ENCODE assay signal across 9 cellular contexts in genomic region chr1:2256430-2257244, GRCh38. TPM values are rescaled to one million over a fixed set of nuclear protein-coding genes. Genes with fewer than 3 reads are reported as not detected.
A peak's percentile ranks its signal among the peaks of the same experiment; 100 is the strongest.
DNase-seq lines count a peak whose midpoint lies in the region; ATAC-seq and TF ChIP-seq lines count a peak whose summit lies in the region.
"Had no signal": no experiment of that assay in that cellular context is flagged by ENCODE, and none has a peak within 500 bp of the region (broad histone marks: within the 10 kb centered on the region; RNA-seq: fewer than 3 reads in every experiment).

No MANE protein-coding gene starts in this region.

- peak overlapping the region in 1 of 3 donors; percentile 34 for H3K27ac Mint-ChIP-seq in CD4-positive, CD25-positive, alpha-beta regulatory T cell
- H3K27ac Mint-ChIP-seq in endodermal cell (peak overlapping the region; percentile 8), neural crest cell (ENCODE audit: unreplicated experiment) (peak overlapping the region; percentile 93)

- no peaks in the 10 kb centered on the region for H3K27me3 Mint-ChIP-seq in CD4-positive, CD25-positive, alpha-beta regulatory T cell
- no peaks in the 10 kb centered on the region for H3K27me3 Mint-ChIP-seq in endodermal cell (ENCODE audit: insufficient read depth)
- no peaks in the 10 kb centered on the region for H3K27me3 Mint-ChIP-seq in neural crest cell (ENCODE audit: low read depth)

- peaks cover 0 to 3% (median 0%) of the 10 kb centered on the region in 7 donors for H3K9me3 Mint-ChIP-seq in CD4-positive, CD25-positive, alpha-beta regulatory T cell
- H3K9me3 Mint-ChIP-seq in endodermal cell (peaks cover 3% of the 10 kb centered on the region), neural crest cell (no peaks in the 10 kb centered on the region)

- H3K9me2 ChIP-seq in PC-3 (replicated peaks; ENCODE audit: low read length) = no peaks in the 10 kb centered on the region

- no peak overlapping the region for H2AFZ ChIP-seq in PC-3 (ENCODE audit: low read length)

- H3K9ac ChIP-seq in PC-3 (ENCODE audit: low read length) (no peak overlapping the region), endodermal cell (ENCODE audit: extremely low read depth, low read length, poor library complexity, severe bottlenecking) (no peak overlapping the region)

- peaks cover 71% of the 10 kb centered on the region for H4K20me1 ChIP-seq in PC-3 (ENCODE audit: low read length)

- peak overlapping the region in 3 of 4 donors; percentile 13 to 53 (median 53) for H3K4me3 Mint-ChIP-seq in CD4-positive, CD25-positive, alpha-beta regulatory T cell
- H3K4me3 Mint-ChIP-seq in endodermal cell (no peak overlapping the region), neural crest cell (no peak overlapping the region)

- H3K4me3 ChIP-seq in CD4-positive, CD25-positive, alpha-beta regulatory T cell (ENCODE audit: low read depth, low read length) = no peak overlapping the region
- no peak overlapping the region for H3K4me3 ChIP-seq in PC-3 (ENCODE audit: low read length)
- H3K4me3 ChIP-seq in endodermal cell (ENCODE audit: low read length) = no peak overlapping the region

- H3K4me1 ChIP-seq in CD4-positive, CD25-positive, alpha-beta regulatory T cell (ENCODE audit: control insufficient read depth, insufficient read depth, low read length, poor library complexity, severe bottlenecking) = peaks cover 54% of the 10 kb centered on the region
- H3K4me1 ChIP-seq in PC-3 (ENCODE audit: insufficient read depth, low read length) (peaks cover 3% of the 10 kb centered on the region; the same call in 1 of the 2 replicates), endodermal cell (ENCODE audit: control insufficient read depth, insufficient read depth, low read length) (no peaks in the 10 kb centered on the region)

- H3K36me3 ChIP-seq in CD4-positive, CD25-positive, alpha-beta regulatory T cell (ENCODE audit: control insufficient read depth, insufficient read depth, low read length) = peaks cover 13% of the 10 kb centered on the region
- H3K36me3 ChIP-seq in PC-3 (ENCODE audit: low read depth, low read length) (peaks cover 13% of the 10 kb centered on the region; the same call in 1 of the 2 replicates), endodermal cell (ENCODE audit: control insufficient read depth, insufficient read depth, low read length) (peaks cover 12% of the 10 kb centered on the region)

- H3F3A ChIP-seq in PC-3 (ENCODE audit: low read length, unreplicated experiment) = peaks cover 8% of the 10 kb centered on the region

- peaks cover 17 to 31% of the 10 kb centered on the region in 2 experiments for H3K9me3 ChIP-seq in CD4-positive, CD25-positive, alpha-beta regulatory T cell (ENCODE audit: control insufficient read depth in 2 of 2, low read length in 2 of 2)
- H3K9me3 ChIP-seq in PC-3 (ENCODE audit: low read length) (no peaks in the 10 kb centered on the region), endodermal cell (ENCODE audit: control insufficient read depth, low read length) (peaks cover 11% of the 10 kb centered on the region)

- H3K4me2 ChIP-seq in PC-3 (ENCODE audit: low read length) = no peak overlapping the region

- intact Hi-C loops in PC-3 (cut with micrococcal nuclease) = no loop called here

- peak in 1 of 3 donors; percentile 32 for DNase-seq in CD4-positive, CD25-positive, alpha-beta regulatory T cell
- DNase-seq in PC-3 (no peak), endodermal cell (no peak), neural crest cell (ENCODE audit: low read depth, low spot score) (no peak), NCI-H82 (lab: John Stamatoyannopoulos, UW) (no peak), nucleus accumbens (lab: John Stamatoyannopoulos, UW) (no peak), NCI-H1694 treated with DMSO at 0.1 percent for 48 hours (lab: John Stamatoyannopoulos, UW) (no peak)
- DNase-seq: DMS79 treated with DMSO at 0.1 percent for 48 hours had no signal

- CTCF ChIA-PET in PC-3 (lab: Charles Lee) = no interaction called here

- H3K36me3 Mint-ChIP-seq in CD4-positive, CD25-positive, alpha-beta regulatory T cell = peaks cover 11% of the 10 kb centered on the region
- H3K36me3 Mint-ChIP-seq in endodermal cell (ENCODE audit: low read depth) (peaks cover 3% of the 10 kb centered on the region), neural crest cell (ENCODE audit: low read depth) (peaks cover 14% of the 10 kb centered on the region)

- peaks cover 99% of the 10 kb centered on the region for H3K79me2 ChIP-seq in PC-3 (ENCODE audit: low read length)

- WGBS in endodermal cell (ENCODE audit: insufficient coverage in 1 of 2, insufficient read length in 1 of 2), 2 experiments = 96 to 99% methylated on average over 15 to 22 of the region's 22 CpGs

- H3K4me1 Mint-ChIP-seq in CD4-positive, CD25-positive, alpha-beta regulatory T cell = peaks cover 12 to 71% (median 43%) of the 10 kb centered on the region in 4 donors
- H3K4me1 Mint-ChIP-seq in endodermal cell = peaks cover 16% of the 10 kb centered on the region
- H3K4me1 Mint-ChIP-seq in neural crest cell = peaks cover 46% of the 10 kb centered on the region

- POLR2A ChIA-PET in PC-3 (lab: Charles Lee; ENCODE audit: unreplicated experiment) = no interaction called here

- TF ChIP-seq CTCF in PC-3 (conservative IDR thresholded peaks at IDR 0.05; ENCODE audit: low read depth, low read length) = no peak
- no peak for TF ChIP-seq CTCF in endodermal cell (conservative IDR thresholded peaks at IDR 0.05)
- no peak for TF ChIP-seq CTCF in neural crest cell (conservative IDR thresholded peaks at IDR 0.05)

- BruUV-seq in PC-3 (replicated peaks; lab: Mats Ljungman, UMichigan) = no TSS peak

- H3K27me3 ChIP-seq in CD4-positive, CD25-positive, alpha-beta regulatory T cell (ENCODE audit: control insufficient read depth, insufficient read depth, low read length) = no peaks in the 10 kb centered on the region
- H3K27me3 ChIP-seq in PC-3 (ENCODE audit: low read length) = no peaks in the 10 kb centered on the region
- H3K27me3 ChIP-seq in endodermal cell (ENCODE audit: control insufficient read depth, insufficient read depth, low read length, poor library complexity, severe bottlenecking) = no peaks in the 10 kb centered on the region

- no peak for ATAC-seq in CD4-positive, CD25-positive, alpha-beta regulatory T cell (ENCODE audit: low read depth in 2 of 2)
- ATAC-seq in PC-3 (peak; percentile 9; the same call in 1 of the 2 replicates), HG02884 (IDR thresholded peaks at IDR 0.05; ENCODE audit: unreplicated experiment) (no peak)

- peak overlapping the region; percentile 98 for H3K27ac ChIP-seq in CD4-positive, CD25-positive, alpha-beta regulatory T cell (ENCODE audit: insufficient read depth, low read length, poor library complexity, severe bottlenecking)
- H3K27ac ChIP-seq in PC-3 (ENCODE audit: low read length) (0 out of 2 replicates have a peak overlapping the region, but pooled peaks have one; percentile 8), endodermal cell (ENCODE audit: low read depth, low read length) (peak overlapping the region; percentile 52)

RNA-seq across cellular contexts. Expression of gene SKI, which starts 28.5 kb away (rescaled TPM):
- 218 TPM for total RNA-seq in CD4-positive, CD25-positive, alpha-beta regulatory T cell
- polyA plus RNA-seq in CD4-positive, CD25-positive, alpha-beta regulatory T cell = under 1 TPM; 0.25 to 0.57 (median 0.31) TPM
- total RNA-seq in PC-3 (2014; rRNA removed) (28.3 and 61.7 TPM in 2 replicates), endodermal cell (10 to 100 TPM; 65.4 to 79.2 TPM), neural crest cell (58.9 and 62.0 TPM in 2 replicates)
- polyA plus RNA-seq in endodermal cell (2013, experiment 1 of 2) = 39.9 TPM
- 37.7 TPM for polyA plus RNA-seq in endodermal cell (2013, experiment 2 of 2)

Comparison
In these comparisons a context has a peak if more than half of its experiments do, and no peak if none do; other contexts are left out.
1. H3K27ac ChIP-seq: peak in every context shown above with its lines; median percentile 98 in CD4-positive, CD25-positive, alpha-beta regulatory T cell; 52 in endodermal cell; 8 in PC-3.
2. H3K4me3 Mint-ChIP-seq: peak in CD4-positive, CD25-positive, alpha-beta regulatory T cell (3 of 4); none in endodermal cell (single experiment) and neural crest cell (single experiment).